In genomic region chr22:23786261-23786710, GRCh38 we compare ENCODE assay signal across 7 cellular contexts. TPM values are rescaled to one million over a fixed set of nuclear protein-coding genes. Genes with fewer than 3 reads are reported as not detected.
DNase-seq lines count a peak whose midpoint lies in the region; ATAC-seq, FAIRE-seq and TF ChIP-seq lines count a peak whose summit lies in the region.
"Had no signal": no experiment of that assay in that cellular context is flagged by ENCODE, and none has a peak within 500 bp of the region (broad histone marks: within the 10 kb centered on the region; RNA-seq: fewer than 3 reads in every experiment).

No MANE protein-coding gene starts in this region.

- TF ChIP-seq CTCF in ovary (IDR thresholded peaks at IDR 0.05), result no peak

- no peaks in the 10 kb centered on the region for H3K9me3 ChIP-seq in ovary

- no peak for TF ChIP-seq POLR2A in ovary (IDR thresholded peaks at IDR 0.05)
- TF ChIP-seq POLR2A in H54 (IDR thresholded peaks at IDR 0.05; ENCODE audit: low read depth, low read length), result no peak

- no peaks in the 10 kb centered on the region for H3K36me3 ChIP-seq in ovary

- peak overlapping the region; percentile 98 to 100 for H3K27ac ChIP-seq in ovary

- intact Hi-C loops in ovary (cut with DNase I), result no loop called here

- H3K4me1 ChIP-seq in ovary (ENCODE audit: insufficient read depth), result peaks cover 28% of the 10 kb centered on the region

- no peak for TF ChIP-seq EP300 in ovary (IDR thresholded peaks at IDR 0.05)

- no peaks in the 10 kb centered on the region for H3K27me3 ChIP-seq in ovary

- 23 to 32% (median 24%) methylated on average over 9 of the region's 9 CpGs for WGBS in ovary, 3 donors

- ATAC-seq in HG03097 (IDR thresholded peaks at IDR 0.05; ENCODE audit: low FRiP score, unreplicated experiment), result peak; percentile 5

- FAIRE-seq in H54 (lab: Jason Lieb, UNC), result no peak

- DNase-seq in central memory CD4-positive, alpha-beta T cell, result peak; percentile 17
- DNase-seq in ovary, result peak in 1 of 5 donors; percentile 54
- DNase-seq in H54 (ENCODE audit: insufficient read length, low spot score), result no peak
- DNase-seq in NCI-H748 treated with DMSO at 0.1 percent for 48 hours (lab: John Stamatoyannopoulos, UW), result no peak
- DNase-seq in COR-L47 (lab: John Stamatoyannopoulos, UW), result no peak

- H3K4me3 ChIP-seq in ovary, result peak overlapping the region; percentile 100

RNA-seq across cellular contexts. Expression of gene SMARCB1, which starts 0.5 kb away (rescaled TPM):
- 100 to 1,000 TPM in 1 of 7 donors, 10 to 100 TPM in 6; 47.1 to 107 (median 87.3) TPM for total RNA-seq in ovary
- 10 to 100 TPM; 75.4 to 87.0 TPM for polyA plus RNA-seq in ovary

RNA-seq across cellular contexts. Expression of gene MMP11, which starts 13.6 kb away (rescaled TPM):
- total RNA-seq in ovary, result 10 to 100 TPM in 4 of 7 donors, 1 to 10 TPM in 3; 1.4 to 59.7 (median 12.1) TPM
- polyA plus RNA-seq in ovary, result 10 to 100 TPM in 1 of 2 donors, 1 to 10 TPM in 1; 1.4 to 11.4 TPM

RNA-seq across cellular contexts. Expression of gene CHCHD10, which starts 18.5 kb away (rescaled TPM):
- 10 to 100 TPM in 6 of 7 donors, 1 to 10 TPM in 1; 2.7 to 40.5 (median 22.9) TPM for total RNA-seq in ovary
- polyA plus RNA-seq in ovary, result 10 to 100 TPM; 17.6 to 20.1 TPM

RNA-seq across cellular contexts. Expression of gene C22orf15, which starts 23.5 kb away (rescaled TPM):
- 1 to 10 TPM in 4 of 7 donors, under 1 TPM in 3; 0.48 to 6.5 (median 1.1) TPM for total RNA-seq in ovary
- under 1 TPM; 0.28 to 0.77 TPM for polyA plus RNA-seq in ovary
- total RNA-seq: M059J had no signal

RNA-seq across cellular contexts. Expression of gene VPREB3, which starts 32.1 kb away (rescaled TPM):
- 1 to 10 TPM in 1 of 7 donors, not detected in 6; 2.8 TPM for total RNA-seq in ovary
- not detected for polyA plus RNA-seq in ovary
- total RNA-seq: M059J had no signal
